19 cellular contexts compared by ENCODE assay signal in genomic region chr7:139666501-139666900, GRCh38.
"Had no signal": no experiment of that assay in that cellular context is flagged by ENCODE, and none has a peak within 500 bp of the region (broad histone marks: within the 10 kb centered on the region; RNA-seq: fewer than 3 reads in every experiment).

No MANE protein-coding gene starts in this region.

- H3K4me3 ChIP-seq: coronary artery, hepatocyte, lung, right atrium auricular region, suprapubic skin, tibial artery, upper lobe of left lung, uterus had no signal

- H3K36me3 ChIP-seq: right atrium auricular region, suprapubic skin, tibial artery, upper lobe of left lung, uterus had no signal

- H3K4me2 ChIP-seq: hepatocyte had no signal

- H2AFZ ChIP-seq: hepatocyte had no signal

- H3K27ac ChIP-seq: coronary artery, right atrium auricular region, suprapubic skin, tibial artery, upper lobe of left lung, uterus had no signal

- H3K9me3 ChIP-seq: right atrium auricular region, suprapubic skin, tibial artery, upper lobe of left lung, uterus had no signal

- FAIRE-seq: small intestine had no signal

- H3K27me3 ChIP-seq: hepatocyte, right atrium auricular region, suprapubic skin, tibial artery, upper lobe of left lung, uterus had no signal

- ATAC-seq: left cardiac atrium; left ventricle myocardium superior; naive thymus-derived CD4-positive, alpha-beta T cell had no signal

- DNase-seq: effector CD8-positive, alpha-beta T cell; foreskin melanocyte; head of caudate nucleus; kidney; left cardiac atrium; left ventricle myocardium superior; mesendoderm; naive thymus-derived CD4-positive, alpha-beta T cell; small intestine; stimulated activated CD4-positive, alpha-beta T cell treated with anti-CD3 and anti-CD28 coated beads, Interleukin-2, amount 100 ng/mL, for 48 hours; stimulated activated naive CD4-positive, alpha-beta T cell treated with Interleukin-2 at 50 U/mL for 16 hours; tibial artery; upper lobe of left lung; uterus had no signal

- H3K4me1 ChIP-seq: suprapubic skin, uterus had no signal
